ENCODE assay signal across 24 cellular contexts in genomic region chr20:50389437-50389807, GRCh38.
A peak's percentile ranks its signal among the peaks of the same experiment; 100 is the strongest.
DNase-seq lines count a peak whose midpoint lies in the region; ATAC-seq and TF ChIP-seq lines count a peak whose summit lies in the region.
"Had no signal": no experiment of that assay in that cellular context is flagged by ENCODE, and none has a peak within 500 bp of the region (broad histone marks: within the 10 kb centered on the region; RNA-seq: fewer than 3 reads in every experiment).

No MANE protein-coding gene starts in this region.

- peak overlapping the region; percentile 51 to 86 for H3K27ac Mint-ChIP-seq in natural killer cell treated with Interleukin-12 subunit alpha and Interleukin-12 subunit beta and Interleukin-15 and Interleukin-18, amount 100 ng/mL, for 72 hours
- peak overlapping the region in 1 of 2 donors; percentile 59 for H3K27ac Mint-ChIP-seq in natural killer cell
- peak overlapping the region; percentile 41 for H3K27ac Mint-ChIP-seq in nephron progenitor cell
- H3K27ac Mint-ChIP-seq: GM23338, progenitor cell of endocrine pancreas had no signal

- intact Hi-C loops in natural killer cell (cut with micrococcal nuclease): no loop called here
- intact Hi-C loops in left ventricle myocardium superior (cut with micrococcal nuclease): no loop called here
- intact Hi-C loops in aorta (cut with DNase I): no loop called here

- no peak for ATAC-seq in natural killer cell treated with Interleukin-12 subunit alpha and Interleukin-12 subunit beta and Interleukin-15 and Interleukin-18, amount 100 ng/mL, for 72 hours
- ATAC-seq in natural killer cell (no peak), left ventricle myocardium superior (peak; percentile 93), aorta (ENCODE audit: low FRiP score) (peak; percentile 75), GM18502 (IDR thresholded peaks at IDR 0.05; ENCODE audit: poor library complexity, unreplicated experiment) (no peak)
- ATAC-seq: activated CD8-positive, alpha-beta T cell treated with anti-CD3 and anti-CD28 coated beads, Interleukin-2, amount 10 ng/mL, durations not matched to agents 7 days and 5 days; activated naive CD4-positive, alpha-beta T cell treated with anti-CD3 and anti-CD28 coated beads, Interleukin-2, amount 50 U/mL, for 72 hours; activated T-cell treated with anti-CD3 and anti-CD28 coated beads, Interleukin-2, amount 50 U/mL, for 4 hours; GM23338; T-cell had no signal

- no peak for TF ChIP-seq CTCF in natural killer cell (IDR thresholded peaks at IDR 0.05)
- no peak for TF ChIP-seq CTCF in nephron progenitor cell (IDR thresholded peaks at IDR 0.05)

- H3K27ac ChIP-seq in aorta (ENCODE audit: low read depth in 1 of 2, low read length in 2 of 2): peak overlapping the region; percentile 23 to 56
- H3K27ac ChIP-seq: BLaER1 treated with 17β-estradiol and CSF1 and Interleukin-3, amounts not matched to agents 10 nM and 100 nM; brain microvascular endothelial cell; epithelial cell of prostate had no signal

- H3K4me1 ChIP-seq in aorta (ENCODE audit: control insufficient read depth in 1 of 2, insufficient read depth in 2 of 2, low read length in 2 of 2): peaks cover 0 to 5% of the 10 kb centered on the region in 2 donors

- H3K36me3 Mint-ChIP-seq in natural killer cell treated with Interleukin-12 subunit alpha and Interleukin-12 subunit beta and Interleukin-15 and Interleukin-18, amount 100 ng/mL, for 72 hours: no peaks in the 10 kb centered on the region
- H3K36me3 Mint-ChIP-seq in natural killer cell: no peaks in the 10 kb centered on the region
- no peaks in the 10 kb centered on the region for H3K36me3 Mint-ChIP-seq in nephron progenitor cell (ENCODE audit: low read depth)
- H3K36me3 Mint-ChIP-seq: activated naive CD4-positive, alpha-beta T cell treated with anti-CD3 and anti-CD28 coated beads, Interleukin-2, amount 50 U/mL, for 72 hours; T-cell had no signal

- H3K27me3 ChIP-seq in aorta (ENCODE audit: control insufficient read depth in 1 of 2, insufficient read depth in 2 of 2, low read length in 1 of 2): no peaks in the 10 kb centered on the region
- H3K27me3 ChIP-seq: BLaER1 treated with 17β-estradiol and CSF1 and Interleukin-3, amounts not matched to agents 10 nM and 100 nM; brain microvascular endothelial cell; tibial nerve had no signal

- H3K36me3 ChIP-seq in aorta (ENCODE audit: control insufficient read depth in 1 of 2, insufficient read depth in 2 of 2, low read length in 1 of 2): no peaks in the 10 kb centered on the region
- H3K36me3 ChIP-seq: BLaER1 treated with 17β-estradiol and CSF1 and Interleukin-3, amounts not matched to agents 10 nM and 100 nM; brain microvascular endothelial cell; tibial nerve had no signal

- peaks cover 3% of the 10 kb centered on the region for H3K9me3 Mint-ChIP-seq in natural killer cell treated with Interleukin-12 subunit alpha and Interleukin-12 subunit beta and Interleukin-15 and Interleukin-18, amount 100 ng/mL, for 72 hours
- H3K9me3 Mint-ChIP-seq in natural killer cell (no peaks in the 10 kb centered on the region), nephron progenitor cell (no peaks in the 10 kb centered on the region)
- H3K9me3 Mint-ChIP-seq: activated T-cell treated with anti-CD3 and anti-CD28 coated beads, Interleukin-2, amount 50 U/mL, for 4 hours; GM23338; T-cell had no signal

- DNase-seq in natural killer cell treated with Interleukin-12 subunit alpha and Interleukin-12 subunit beta and Interleukin-15 and Interleukin-18, amount 100 ng/mL, for 72 hours (ENCODE audit: low spot score): no peak
- DNase-seq in natural killer cell (no peak), left ventricle myocardium superior (peak; percentile 69), nephron progenitor cell (no peak), aorta (peak; percentile 60 to 69), HCEC 1CT (no peak), SKM-1 treated with dmso at 0.1 percent for 144 hours (lab: John Stamatoyannopoulos, UW; ENCODE audit: unreplicated experiment) (no peak)
- DNase-seq: activated CD8-positive, alpha-beta T cell treated with anti-CD3 and anti-CD28 coated beads, Interleukin-2, amount 10 ng/mL, durations not matched to agents 7 days and 5 days; activated T-cell treated with anti-CD3 and anti-CD28 coated beads, Interleukin-2, amount 50 U/mL, for 4 hours; brain microvascular endothelial cell; dermis blood vessel endothelial cell; DMS153; foreskin melanocyte; NCI-H1436 treated with DMSO at 0.1 percent for 48 hours; RPMI8226; stimulated activated CD4-positive, alpha-beta T cell treated with anti-CD3 and anti-CD28 coated beads, Interleukin-12 subunit alpha, Interleukin-12 subunit beta, amount 100 ng/mL, for 4 hours; T-cell had no signal

- no peak overlapping the region for H3K4me3 Mint-ChIP-seq in natural killer cell treated with Interleukin-12 subunit alpha and Interleukin-12 subunit beta and Interleukin-15 and Interleukin-18, amount 100 ng/mL, for 72 hours
- H3K4me3 Mint-ChIP-seq in natural killer cell (no peak overlapping the region), nephron progenitor cell (no peak overlapping the region)
- H3K4me3 Mint-ChIP-seq: activated CD8-positive, alpha-beta T cell treated with anti-CD3 and anti-CD28 coated beads, Interleukin-2, amount 10 ng/mL, durations not matched to agents 7 days and 5 days; activated T-cell treated with anti-CD3 and anti-CD28 coated beads, Interleukin-2, amount 50 U/mL, for 4 hours; GM23338 had no signal

- 7 to 8% methylated on average over 7 of the region's 7 CpGs for WGBS in aorta, 2 donors

- H3K4me3 ChIP-seq in aorta (ENCODE audit: low read length in 2 of 2): no peak overlapping the region
- H3K4me3 ChIP-seq: BLaER1 treated with 17β-estradiol and CSF1 and Interleukin-3, amounts not matched to agents 10 nM and 100 nM; GM23338; tibial nerve had no signal

- no peaks in the 10 kb centered on the region for H3K9me3 ChIP-seq in aorta (ENCODE audit: control insufficient read depth, low read length)
- H3K9me3 ChIP-seq: BLaER1 treated with 17β-estradiol and CSF1 and Interleukin-3, amounts not matched to agents 10 nM and 100 nM; tibial nerve had no signal

- H3K4me1 Mint-ChIP-seq in natural killer cell treated with Interleukin-12 subunit alpha and Interleukin-12 subunit beta and Interleukin-15 and Interleukin-18, amount 100 ng/mL, for 72 hours (ENCODE audit: low read depth in 2 of 2): peaks cover 61 to 65% of the 10 kb centered on the region in 2 donors
- H3K4me1 Mint-ChIP-seq in natural killer cell (peaks cover 58 to 62% of the 10 kb centered on the region in 2 donors), nephron progenitor cell (peaks cover 32% of the 10 kb centered on the region)
- H3K4me1 Mint-ChIP-seq: GM23338 had no signal

- H3K27me3 Mint-ChIP-seq in natural killer cell treated with Interleukin-12 subunit alpha and Interleukin-12 subunit beta and Interleukin-15 and Interleukin-18, amount 100 ng/mL, for 72 hours: peaks cover 0 to 2% of the 10 kb centered on the region in 2 donors
- H3K27me3 Mint-ChIP-seq in natural killer cell (ENCODE audit: low read depth in 2 of 2) (peaks cover 1 to 10% of the 10 kb centered on the region in 2 donors), nephron progenitor cell (ENCODE audit: low read depth, poor library complexity) (peaks cover 3% of the 10 kb centered on the region)
- H3K27me3 Mint-ChIP-seq: T-cell had no signal

Comparison
In these comparisons a context has a peak if more than half of its experiments do, and no peak if none do; other contexts are left out.
1. ATAC-seq: peak in left ventricle myocardium superior (single experiment) and aorta (single experiment); none in natural killer cell treated with Interleukin-12 subunit alpha and Interleukin-12 subunit beta and Interleukin-15 and Interleukin-18, amount 100 ng/mL, for 72 hours (0 of 2), natural killer cell (0 of 3) and GM18502 (single experiment).
2. DNase-seq: peak in left ventricle myocardium superior (single experiment) and aorta (2 of 2); none in natural killer cell treated with Interleukin-12 subunit alpha and Interleukin-12 subunit beta and Interleukin-15 and Interleukin-18, amount 100 ng/mL, for 72 hours (single experiment), natural killer cell (single experiment), nephron progenitor cell (single experiment), HCEC 1CT (single experiment) and SKM-1 treated with dmso at 0.1 percent for 144 hours (single experiment).